In the genomic region with DNA sequence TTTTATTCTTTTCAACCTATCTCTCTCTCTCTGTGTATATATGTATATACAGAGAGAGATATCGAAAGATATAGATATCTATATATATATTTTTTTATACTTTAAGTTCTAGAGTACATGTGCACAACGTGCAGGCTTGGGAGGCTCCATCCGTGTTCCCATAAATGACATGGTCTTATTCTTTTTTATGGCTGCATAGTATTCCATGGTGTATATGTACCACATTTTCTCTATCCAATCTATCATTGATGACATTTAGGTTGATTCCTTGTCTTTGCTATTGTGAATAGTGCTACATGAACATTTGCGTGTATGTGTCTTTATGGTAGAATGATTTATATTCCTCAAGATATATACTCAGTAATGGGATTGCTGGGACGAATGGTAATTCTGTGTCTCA, we compare ENCODE assay signal across 10 cellular contexts. TPM values are rescaled to one million over a fixed set of nuclear protein-coding genes. Genes with fewer than 3 reads are reported as not detected.
"Had no signal": no experiment of that assay in that cellular context is flagged by ENCODE, and none has a peak within 500 bp of the region (broad histone marks: within the 10 kb centered on the region; RNA-seq: fewer than 3 reads in every experiment).

No MANE protein-coding gene starts in this region.

- ATAC-seq: HCT116 had no signal

- H3K9me3 ChIP-seq: HAP-1 had no signal

- FAIRE-seq: HTR-8/SVneo had no signal

- DNase-seq: GM23248, GOT3, H7, IMR-90, KBM-7 had no signal

- H3K27ac ChIP-seq: GM23248, KMS-11 had no signal

- H3K36me3 ChIP-seq: HAP-1 had no signal

- H3K9ac ChIP-seq: GM23248, KMS-11 had no signal

- H3K4me3 ChIP-seq: GM23248, HAP-1 had no signal

RNA-seq across cellular contexts. Expression of a gene that starts 55.2 kb away (rescaled TPM):
- total RNA-seq: H7, HT-29, IMR-90 had no signal
- polyA plus RNA-seq: GM23248 had no signal
